Comparison of ENCODE assay signal across 8 cellular contexts in genomic region chr11:74726547-74727182, GRCh38. TPM values are rescaled to one million over a fixed set of nuclear protein-coding genes. Genes with fewer than 3 reads are reported as not detected.
A peak's percentile ranks its signal among the peaks of the same experiment; 100 is the strongest.
DNase-seq lines count a peak whose midpoint lies in the region; ATAC-seq and TF ChIP-seq lines count a peak whose summit lies in the region.

No MANE protein-coding gene starts in this region.

- intact Hi-C loops in naive thymus-derived CD4-positive, alpha-beta T cell (cut with micrococcal nuclease) = loop anchor here in 1 of 2 donors (1.0 kb wide), 1 partner anchor 24 kb away; no protein-coding TSS in a partner anchor
- intact Hi-C loops in stomach (cut with DNase I; ENCODE audit: low total_unique reads) = no loop called here

- TF ChIP-seq POLR2A in stomach (IDR thresholded peaks at IDR 0.05) = no peak

- 8 to 14% (median 12%) methylated on average over 9 to 13 of the region's 13 CpGs for WGBS in stomach, 5 donors

- POLR2A ChIA-PET in naive thymus-derived CD4-positive, alpha-beta T cell (lab: Charles Lee) = no interaction called here

- H3K4me1 Mint-ChIP-seq in naive thymus-derived CD4-positive, alpha-beta T cell = peaks cover 0 to 11% (median 5%) of the 10 kb centered on the region in 7 donors

- H3K27me3 Mint-ChIP-seq in naive thymus-derived CD4-positive, alpha-beta T cell = peaks cover 25 to 66% (median 26%) of the 10 kb centered on the region in 5 donors

- no peak overlapping the region for H3K4me3 ChIP-seq in BE2C (ENCODE audit: low read depth, low read length)
- H3K4me3 ChIP-seq in NT2/D1 (ENCODE audit: insufficient read length, low read depth) = no peak overlapping the region
- no peak overlapping the region for H3K4me3 ChIP-seq in naive thymus-derived CD4-positive, alpha-beta T cell (ENCODE audit: low read length)
- H3K4me3 ChIP-seq in stomach = no peak overlapping the region

- H3K9me3 ChIP-seq in BE2C (no peaks in the 10 kb centered on the region), NT2/D1 (ENCODE audit: insufficient read depth, low read length) (no peaks in the 10 kb centered on the region), stomach (no peaks in the 10 kb centered on the region)
- no peaks in the 10 kb centered on the region for H3K9me3 ChIP-seq in naive thymus-derived CD4-positive, alpha-beta T cell (ENCODE audit: control insufficient read depth in 2 of 3, low read length in 3 of 3)

- no peaks in the 10 kb centered on the region for H3K36me3 Mint-ChIP-seq in naive thymus-derived CD4-positive, alpha-beta T cell

- peak; percentile 75 for DNase-seq in BE2C
- DNase-seq in NT2/D1 (ENCODE audit: low read depth, low spot score) = peak; percentile 58
- peak; percentile 36 for DNase-seq in activated T-cell treated with anti-CD3 and anti-CD28 coated beads for 1 hour (ENCODE audit: low read depth)
- DNase-seq in naive thymus-derived CD4-positive, alpha-beta T cell = peak in 8 of 9 donors; percentile 25 to 49 (median 38)
- DNase-seq in stomach = peak; percentile 80

- peaks cover 33% of the 10 kb centered on the region for H3K27me3 ChIP-seq in BE2C
- H3K27me3 ChIP-seq in NT2/D1 (ENCODE audit: insufficient read depth, insufficient read length) = peaks cover 56% of the 10 kb centered on the region
- no peaks in the 10 kb centered on the region for H3K27me3 ChIP-seq in naive thymus-derived CD4-positive, alpha-beta T cell (ENCODE audit: control insufficient read depth in 2 of 2, insufficient read depth in 2 of 2, low read length in 2 of 2)
- peaks cover 0 to 29% (median 11%) of the 10 kb centered on the region in 3 donors for H3K27me3 ChIP-seq in stomach

- H3K9ac ChIP-seq in NT2/D1 (ENCODE audit: insufficient read length, low read depth) = no peak overlapping the region

- ATAC-seq in GM19043 (IDR thresholded peaks at IDR 0.05; ENCODE audit: low read depth, unreplicated experiment) (peak; percentile 82), HG03565 (IDR thresholded peaks at IDR 0.05; ENCODE audit: unreplicated experiment) (peak; percentile 71), esophagus mucosa (peak; percentile 95)
- peak; percentile 94 for ATAC-seq in naive thymus-derived CD4-positive, alpha-beta T cell

- no peak overlapping the region for H3K4me3 Mint-ChIP-seq in naive thymus-derived CD4-positive, alpha-beta T cell

- H3K4me1 ChIP-seq in BE2C (no peaks in the 10 kb centered on the region), NT2/D1 (ENCODE audit: insufficient read depth, insufficient read length) (peaks cover 2% of the 10 kb centered on the region), stomach (peaks cover 4 to 41% (median 23%) of the 10 kb centered on the region in 4 donors)
- peaks cover 0 to 4% of the 10 kb centered on the region in 2 donors for H3K4me1 ChIP-seq in naive thymus-derived CD4-positive, alpha-beta T cell (ENCODE audit: control insufficient read depth in 2 of 2, insufficient read depth in 2 of 2, low read length in 2 of 2)

- no peak overlapping the region for H3K27ac Mint-ChIP-seq in naive thymus-derived CD4-positive, alpha-beta T cell

- peaks cover 0 to 1% (median 0%) of the 10 kb centered on the region in 11 donors for H3K9me3 Mint-ChIP-seq in naive thymus-derived CD4-positive, alpha-beta T cell

- TF ChIP-seq CTCF in BE2C (IDR thresholded peaks at IDR 0.05; ENCODE audit: low read depth, low read length) (peak; percentile 96), stomach (IDR thresholded peaks at IDR 0.05) (peak in 6 of 7 experiments; percentile 33 to 94 (median 88))

- no peak overlapping the region for H3K27ac ChIP-seq in naive thymus-derived CD4-positive, alpha-beta T cell (ENCODE audit: low read depth, low read length)
- peak overlapping the region in 3 of 5 donors; percentile 20 to 76 (median 58) for H3K27ac ChIP-seq in stomach

- H3K36me3 ChIP-seq in BE2C (no peaks in the 10 kb centered on the region), NT2/D1 (ENCODE audit: insufficient read depth, insufficient read length, low read length) (no peaks in the 10 kb centered on the region), stomach (no peaks in the 10 kb centered on the region)
- no peaks in the 10 kb centered on the region for H3K36me3 ChIP-seq in naive thymus-derived CD4-positive, alpha-beta T cell (ENCODE audit: control insufficient read depth in 2 of 3, insufficient read depth in 3 of 3, low read length in 3 of 3)

- no peak for TF ChIP-seq EP300 in stomach (IDR thresholded peaks at IDR 0.05)

- CTCF ChIA-PET in naive thymus-derived CD4-positive, alpha-beta T cell (lab: Charles Lee) = interaction anchor here (0.9 to 1.7 kb wide), 5 partner anchors 9 to 26 kb away, joined by 3 to 9 read pairs (median 4); no protein-coding TSS in a partner anchor

RNA-seq across cellular contexts. Expression of gene CHRDL2, which starts 4.6 kb away (rescaled TPM):
- polyA plus RNA-seq in BE2C (2012; ENCODE audit: insufficient read depth, insufficient read length, low read depth) = not detected
- total RNA-seq in esophagus mucosa = 2.0 TPM
- not detected for total RNA-seq in naive thymus-derived CD4-positive, alpha-beta T cell
- polyA plus RNA-seq in naive thymus-derived CD4-positive, alpha-beta T cell = not detected
- 10 to 100 TPM in 2 of 5 donors, 1 to 10 TPM in 2, under 1 TPM in 1; 0.92 to 14.6 (median 7.2) TPM for total RNA-seq in stomach
- 10 to 100 TPM in 1 of 3 donors, 1 to 10 TPM in 1, not detected in 1; 5.4 to 38.4 TPM for polyA plus RNA-seq in stomach

RNA-seq across cellular contexts. Expression of gene RNF169, which starts 22.0 kb away (rescaled TPM):
- 3.0 TPM for polyA plus RNA-seq in BE2C (2012; ENCODE audit: insufficient read depth, insufficient read length, low read depth)
- total RNA-seq in esophagus mucosa (12.4 TPM), stomach (10 to 100 TPM in 3 of 5 donors, 1 to 10 TPM in 2; 7.0 to 28.1 (median 14.5) TPM)
- total RNA-seq in naive thymus-derived CD4-positive, alpha-beta T cell = 10 to 100 TPM; 17.9 to 25.5 (median 22.2) TPM
- 1 to 10 TPM; 1.1 to 1.6 TPM for polyA plus RNA-seq in naive thymus-derived CD4-positive, alpha-beta T cell
- 1 to 10 TPM; 2.1 to 2.9 (median 2.6) TPM for polyA plus RNA-seq in stomach
